In genomic region chr18:57627488-57627887, GRCh38 we compare ENCODE assay signal across 15 cellular contexts. TPM values are rescaled to one million over a fixed set of nuclear protein-coding genes. Genes with fewer than 3 reads are reported as not detected.
DNase-seq lines count a peak whose midpoint lies in the region; ATAC-seq and TF ChIP-seq lines count a peak whose summit lies in the region.
"Had no signal": no experiment of that assay in that cellular context is flagged by ENCODE, and none has a peak within 500 bp of the region (broad histone marks: within the 10 kb centered on the region; RNA-seq: fewer than 3 reads in every experiment).

No MANE protein-coding gene starts in this region.

- intact Hi-C loops in A673 (cut with micrococcal nuclease; ENCODE audit: unreplicated experiment), result loop anchor here (10.0 kb wide), 1 partner anchor 497 kb away; no protein-coding TSS in a partner anchor
- intact Hi-C loops in Right ventricle myocardium inferior (cut with DNase I), result loop anchor here (10.0 kb wide), 1 partner anchor 497 kb away; no protein-coding TSS in a partner anchor

- H3K4me1 ChIP-seq in A673 (ENCODE audit: insufficient read depth, low read length, poor library complexity, severe bottlenecking) (peaks cover 20% of the 10 kb centered on the region), HUES48 (ENCODE audit: control insufficient read depth, insufficient read depth, low read length) (peaks cover 15% of the 10 kb centered on the region)
- H3K4me1 ChIP-seq: colonic mucosa had no signal

- no peaks in the 10 kb centered on the region for H3K9me3 ChIP-seq in A673 (ENCODE audit: low read depth, low read length, poor library complexity, severe bottlenecking)
- no peaks in the 10 kb centered on the region for H3K9me3 ChIP-seq in HUES48 (ENCODE audit: control insufficient read depth, insufficient read depth, low read length)
- H3K9me3 ChIP-seq: colonic mucosa had no signal

- H3K9ac ChIP-seq in HUES48 (ENCODE audit: low read depth, low read length), result peak overlapping the region; percentile 34; the same call in 1 of the 2 replicates

- H3K27ac ChIP-seq in A673 (ENCODE audit: low read depth, low read length, poor library complexity, severe bottlenecking) (peak overlapping the region; percentile 49), HUES48 (ENCODE audit: low read depth, low read length) (peak overlapping the region; percentile 61)
- H3K27ac ChIP-seq: colonic mucosa, HL-60 had no signal

- POLR2A ChIA-PET in A673 (lab: Charles Lee; ENCODE audit: low non-redundant PET), result no interaction called here

- H3K27me3 ChIP-seq in A673 (replicated peaks; ENCODE audit: insufficient read depth, low read depth, low read length, poor library complexity) (no peaks in the 10 kb centered on the region), HUES48 (ENCODE audit: control insufficient read depth, insufficient read depth, low read length) (no peaks in the 10 kb centered on the region)
- H3K27me3 ChIP-seq: colonic mucosa had no signal

- H3K36me3 ChIP-seq in A673 (ENCODE audit: insufficient read depth, low read length, poor library complexity, severe bottlenecking) (no peaks in the 10 kb centered on the region), HUES48 (ENCODE audit: control insufficient read depth, insufficient read depth, low read length) (0 out of 2 replicates have a peak, but pooled peaks cover 3% of the 10 kb centered on the region)
- H3K36me3 ChIP-seq: colonic mucosa had no signal

- ATAC-seq in Right ventricle myocardium inferior (no peak), GM19463 (IDR thresholded peaks at IDR 0.05; ENCODE audit: unreplicated experiment) (no peak)
- ATAC-seq: left ventricle myocardium superior; stimulated activated naive CD8-positive, alpha-beta T cell treated with anti-CD3 and anti-CD28 coated beads, Interleukin-15, Interleukin-2, amounts not matched to agents 100 U/mL and 50 U/mL, for 24 hours had no signal

- DNase-seq in A673 (ENCODE audit: low spot score) (peak; percentile 79), astrocyte of the cerebellum (ENCODE audit: low read depth) (peak; percentile 50), kidney tubule cell (ENCODE audit: low spot score) (peak; percentile 64), T-helper 9 cell (no peak), Right ventricle myocardium inferior (ENCODE audit: missing footprints) (no peak), AG08395 (ENCODE audit: low spot score) (no peak)
- DNase-seq: activated CD4-positive, alpha-beta T cell treated with anti-CD3 and anti-CD28 coated beads, Interleukin-2, amount 10 ng/mL, durations not matched to agents 7 days and 5 days; colonic mucosa; left ventricle myocardium superior; NCI-H1930; NCI-H748 treated with DMSO at 0.1 percent for 48 hours; stimulated activated naive CD8-positive, alpha-beta T cell treated with anti-CD3 and anti-CD28 coated beads, Interleukin-15, Interleukin-2, amounts not matched to agents 100 U/mL and 50 U/mL, for 24 hours had no signal

- TF ChIP-seq CTCF in A673 (conservative IDR thresholded peaks at IDR 0.05; ENCODE audit: low read depth, low read length) (no peak), astrocyte of the cerebellum (IDR thresholded peaks at IDR 0.05; ENCODE audit: low read depth, low read length, missing control alignments) (no peak)

- CTCF ChIA-PET in A673 (lab: Charles Lee), result no interaction called here

- in situ Hi-C loops in astrocyte of the cerebellum (cut with HindIII; ENCODE audit: low sequenced_read_pairs), result no loop called here

- H3K4me3 ChIP-seq in A673 (ENCODE audit: low read depth, low read length, poor library complexity, severe bottlenecking) (no peak overlapping the region), HUES48 (ENCODE audit: low read depth, low read length) (no peak overlapping the region), astrocyte of the cerebellum (ENCODE audit: low read depth, low read length) (no peak overlapping the region)
- H3K4me3 ChIP-seq: colonic mucosa had no signal

- no TSS peak for BruUV-seq in A673 (replicated peaks; lab: Mats Ljungman, UMichigan)

RNA-seq across cellular contexts. Expression of gene NARS1, which starts 5.9 kb away (rescaled TPM):
- 249 and 261 TPM in 2 replicates for total RNA-seq in A673 (2021)
- total RNA-seq in Right ventricle myocardium inferior, result 103 TPM

RNA-seq across cellular contexts. Expression of gene FECH, which starts 41.0 kb away (rescaled TPM):
- total RNA-seq in A673 (2021), result 65.4 and 73.7 TPM in 2 replicates
- 35.2 TPM for total RNA-seq in Right ventricle myocardium inferior

Comparison
In these comparisons a context has a peak if more than half of its experiments do, and no peak if none do; other contexts are left out.
1. DNase-seq: peak in A673 (single experiment), astrocyte of the cerebellum (single experiment) and kidney tubule cell (single experiment); none in T-helper 9 cell (single experiment), Right ventricle myocardium inferior (single experiment) and AG08395 (single experiment).